ENCODE assay signal across 8 cellular contexts in the genomic region with DNA sequence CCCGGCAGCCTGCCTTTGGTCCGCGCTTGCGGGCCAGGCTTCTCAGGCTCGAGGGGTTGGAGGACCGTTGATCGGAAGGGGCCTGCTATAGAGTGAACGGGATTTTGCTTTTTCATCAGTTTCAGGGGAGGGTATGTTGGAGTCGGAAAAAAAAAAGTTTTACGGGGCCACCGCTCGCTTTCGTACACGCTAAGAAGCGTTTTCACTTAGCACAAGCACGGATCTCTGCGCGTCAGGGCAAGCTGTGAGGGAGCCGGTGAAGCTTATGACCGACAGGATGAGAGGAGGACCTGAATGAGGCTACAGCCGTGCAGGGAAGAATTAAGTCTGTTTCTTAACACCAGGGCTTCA. TPM values are rescaled to one million over a fixed set of nuclear protein-coding genes. Genes with fewer than 3 reads are reported as not detected.
DNase-seq lines count a peak whose midpoint lies in the region; ATAC-seq and TF ChIP-seq lines count a peak whose summit lies in the region.

No MANE protein-coding gene starts in this region.

- TF ChIP-seq EP300 in transverse colon (IDR thresholded peaks at IDR 0.05; ENCODE audit: low read depth) = no peak

- H3K27ac ChIP-seq in breast epithelium (peak overlapping the region; percentile 88 to 93), transverse colon (peak overlapping the region; percentile 90 to 98 (median 96))

- in situ Hi-C loops in transverse colon (cut with MboI; ENCODE audit: low pct_ligation_motif_present in 1 of 4, low pct_unique_long_range_greater_than_20kb in 1 of 4, low sequenced_read_pairs in 3 of 4) = no loop called here

- TF ChIP-seq CTCF in breast epithelium (IDR thresholded peaks at IDR 0.05) (no peak), transverse colon (IDR thresholded peaks at IDR 0.05) (no peak)

- H3K4me1 ChIP-seq in breast epithelium (peaks cover 0 to 19% of the 10 kb centered on the region in 2 donors), transverse colon (peaks cover 11 to 34% (median 24%) of the 10 kb centered on the region in 4 donors)

- DNase-seq in ELR (ENCODE audit: low read depth) (peak; percentile 43), NCI-H146 (lab: John Stamatoyannopoulos, UW) (peak; percentile 61), breast epithelium (ENCODE audit: low spot score in 2 of 2) (no peak), lung microvascular endothelial cell (ENCODE audit: low read depth in 2 of 2) (peak; percentile 57 to 60), transverse colon (peak; percentile 24), SHP77 treated with DMSO at 0.1 percent for 48 hours (lab: John Stamatoyannopoulos, UW) (no peak)

- peak overlapping the region; percentile 81 to 97 (median 91) for H3K4me3 ChIP-seq in breast epithelium
- H3K4me3 ChIP-seq in transverse colon = peak overlapping the region; percentile 59 to 90 (median 83)

- intact Hi-C loops in breast epithelium (cut with DNase I; ENCODE audit: low total_unique reads) = no loop called here
- intact Hi-C loops in transverse colon (cut with DNase I; ENCODE audit: low total_unique reads) = no loop called here

- H3K36me3 ChIP-seq in breast epithelium (no peaks in the 10 kb centered on the region), transverse colon (no peaks in the 10 kb centered on the region)

- H3K9me3 ChIP-seq in breast epithelium (no peaks in the 10 kb centered on the region), transverse colon (no peaks in the 10 kb centered on the region)

- ATAC-seq in GM21528 (IDR thresholded peaks at IDR 0.05; ENCODE audit: low FRiP score, unreplicated experiment) (peak; percentile 5), HG03039 (IDR thresholded peaks at IDR 0.05; ENCODE audit: unreplicated experiment) (no peak)

- WGBS in transverse colon (ENCODE audit: low coverage in 1 of 2), 2 donors = 1% methylated on average over 21 of the region's 21 CpGs; no CpG with 5 or more reads in 1 of the 2 donors

- no peak for TF ChIP-seq POLR2A in breast epithelium (IDR thresholded peaks at IDR 0.05)
- TF ChIP-seq POLR2A in transverse colon (IDR thresholded peaks at IDR 0.05) = no peak

- no peaks in the 10 kb centered on the region for H3K27me3 ChIP-seq in breast epithelium
- H3K27me3 ChIP-seq in transverse colon = no peaks in the 10 kb centered on the region

RNA-seq across cellular contexts. Expression of a gene that starts 0.4 kb away (rescaled TPM):
- total RNA-seq in breast epithelium = 10 to 100 TPM; 18.1 to 26.2 (median 23.1) TPM
- 22.0 and 27.9 TPM in 2 replicates for total RNA-seq in lung microvascular endothelial cell
- 100 to 1,000 TPM in 1 of 4 donors, 10 to 100 TPM in 3; 17.6 to 173 (median 22.2) TPM for total RNA-seq in transverse colon

RNA-seq across cellular contexts. Expression of a gene that starts 0.6 kb away (rescaled TPM):
- 100 to 1,000 TPM in 1 of 3 donors, 10 to 100 TPM in 2; 35.7 to 271 (median 63.3) TPM for total RNA-seq in breast epithelium
- 25.6 and 31.6 TPM in 2 replicates for total RNA-seq in lung microvascular endothelial cell
- 10 to 100 TPM; 10.7 to 27.7 (median 21.7) TPM for total RNA-seq in transverse colon

RNA-seq across cellular contexts. Expression of a gene that starts 50.5 kb away (rescaled TPM):
- total RNA-seq in breast epithelium (10 to 100 TPM; 39.5 to 84.7 (median 54.7) TPM), lung microvascular endothelial cell (28.2 and 34.4 TPM in 2 replicates), transverse colon (10 to 100 TPM; 19.1 to 50.1 (median 40.1) TPM)

Comparison
In these comparisons a context has a peak if more than half of its experiments do, and no peak if none do; other contexts are left out.
1. DNase-seq: peak in ELR (single experiment), NCI-H146 (single experiment), lung microvascular endothelial cell (2 of 2) and transverse colon (single experiment); none in breast epithelium (0 of 2) and SHP77 treated with DMSO at 0.1 percent for 48 hours (single experiment).